In the genomic region with DNA sequence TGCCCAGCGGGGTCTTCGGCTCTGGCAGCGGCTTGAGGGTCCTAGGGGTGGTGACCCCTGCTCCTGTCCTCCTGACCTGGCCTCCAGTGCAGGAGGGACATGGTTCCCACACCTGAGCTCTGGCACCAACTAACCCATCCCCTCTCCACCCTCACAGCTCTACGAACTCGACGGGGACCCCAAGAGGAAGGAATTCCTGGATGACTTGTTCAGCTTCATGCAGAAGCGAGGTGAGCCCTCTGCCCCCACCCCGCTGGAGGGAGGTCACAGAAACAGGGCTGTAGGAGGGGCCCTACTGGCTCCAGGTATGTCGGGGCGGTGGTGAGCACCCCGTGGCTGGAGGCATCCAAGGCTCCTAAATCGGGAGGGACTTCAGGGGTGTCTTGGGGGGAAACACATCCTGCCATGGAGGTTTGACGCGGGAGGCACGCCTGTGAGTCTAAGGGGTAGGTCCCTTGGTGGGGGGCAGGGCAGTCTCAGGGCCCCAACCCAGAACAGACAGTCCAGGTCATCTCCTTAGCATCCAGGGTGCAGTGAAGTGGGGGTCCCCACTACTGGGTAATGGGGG, we compare ENCODE assay signal across 2 cellular contexts.
TF ChIP-seq lines count a peak whose summit lies in the region.

No MANE protein-coding gene starts in this region.

TF ChIP-seq in A549, 52 proteins besides CTCF, POLR2A, EP300 and RAD21:
- no peak for TF ChIP-seq CHD2 (IDR thresholded peaks at IDR 0.05; ENCODE audit: low read length, partially characterized antibody)
- TF ChIP-seq GATA3 (IDR thresholded peaks at IDR 0.05; ENCODE audit: borderline replicate concordance) = no peak
- no peak for TF ChIP-seq CBX2 (IDR thresholded peaks at IDR 0.05; ENCODE audit: borderline replicate concordance, low read depth)
- TF ChIP-seq JUNB (IDR thresholded peaks at IDR 0.05) = no peak
- TF ChIP-seq ZFP36 (IDR thresholded peaks at IDR 0.05; ENCODE audit: borderline replicate concordance, partially characterized antibody) = no peak
- no peak for TF ChIP-seq CHD4 (IDR thresholded peaks at IDR 0.05; ENCODE audit: borderline replicate concordance)
- TF ChIP-seq, protein P1, sequence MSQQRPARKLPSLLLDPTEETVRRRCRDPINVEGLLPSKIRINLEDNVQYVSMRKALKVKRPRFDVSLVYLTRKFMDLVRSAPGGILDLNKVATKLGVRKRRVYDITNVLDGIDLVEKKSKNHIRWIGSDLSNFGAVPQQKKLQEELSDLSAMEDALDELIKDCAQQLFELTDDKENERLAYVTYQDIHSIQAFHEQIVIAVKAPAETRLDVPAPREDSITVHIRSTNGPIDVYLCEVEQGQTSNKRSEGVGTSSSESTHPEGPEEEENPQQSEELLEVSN (IDR thresholded peaks at IDR 0.05; ENCODE audit: borderline replicate concordance, low read depth) = no peak
- no peak for TF ChIP-seq TFCP2L1 (CRISPR knock-in tag; IDR thresholded peaks at IDR 0.05)

TF ChIP-seq in HEK293, 187 proteins besides CTCF, POLR2A, EP300 and RAD21:
- TF ChIP-seq ZNF624 (tag by site-specific recombination; IDR thresholded peaks at IDR 0.05) (no peak), ZNF785 (tag by site-specific recombination; IDR thresholded peaks at IDR 0.05) (no peak), GLIS2 (tag by site-specific recombination; IDR thresholded peaks at IDR 0.05) (peak; percentile 39), ZNF2 (tag by site-specific recombination; IDR thresholded peaks at IDR 0.05) (0 out of 2 replicates have a peak, but pooled peaks have one; percentile 35), BCL11A (tag by site-specific recombination; IDR thresholded peaks at IDR 0.05; ENCODE audit: low read depth) (no peak), ZNF555 (tag by site-specific recombination; conservative IDR thresholded peaks at IDR 0.05) (no peak), BCL11B (tag by site-specific recombination; IDR thresholded peaks at IDR 0.05; ENCODE audit: low read depth) (peak; percentile 61; the same call in 1 of the 2 replicates), ZNF175 (tag by site-specific recombination; IDR thresholded peaks at IDR 0.05) (no peak), ZNF174 (tag by site-specific recombination; IDR thresholded peaks at IDR 0.05) (no peak), YY1 (tag by site-specific recombination; IDR thresholded peaks at IDR 0.05) (no peak)
- TF ChIP-seq, protein P2, sequence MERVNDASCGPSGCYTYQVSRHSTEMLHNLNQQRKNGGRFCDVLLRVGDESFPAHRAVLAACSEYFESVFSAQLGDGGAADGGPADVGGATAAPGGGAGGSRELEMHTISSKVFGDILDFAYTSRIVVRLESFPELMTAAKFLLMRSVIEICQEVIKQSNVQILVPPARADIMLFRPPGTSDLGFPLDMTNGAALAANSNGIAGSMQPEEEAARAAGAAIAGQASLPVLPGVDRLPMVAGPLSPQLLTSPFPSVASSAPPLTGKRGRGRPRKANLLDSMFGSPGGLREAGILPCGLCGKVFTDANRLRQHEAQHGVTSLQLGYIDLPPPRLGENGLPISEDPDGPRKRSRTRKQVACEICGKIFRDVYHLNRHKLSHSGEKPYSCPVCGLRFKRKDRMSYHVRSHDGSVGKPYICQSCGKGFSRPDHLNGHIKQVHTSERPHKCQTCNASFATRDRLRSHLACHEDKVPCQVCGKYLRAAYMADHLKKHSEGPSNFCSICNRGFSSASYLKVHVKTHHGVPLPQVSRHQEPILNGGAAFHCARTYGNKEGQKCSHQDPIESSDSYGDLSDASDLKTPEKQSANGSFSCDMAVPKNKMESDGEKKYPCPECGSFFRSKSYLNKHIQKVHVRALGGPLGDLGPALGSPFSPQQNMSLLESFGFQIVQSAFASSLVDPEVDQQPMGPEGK (tag by site-specific recombination; IDR thresholded peaks at IDR 0.05) = 0 out of 2 replicates have a peak, but pooled peaks have one; percentile 13
TF ChIP-seq in HEK293: peak in this region for 4.
